Comparison of ENCODE assay signal across 8 cellular contexts in genomic region chr5:140966293-140967225, GRCh38. TPM values are rescaled to one million over a fixed set of nuclear protein-coding genes. Genes with fewer than 3 reads are reported as not detected.
DNase-seq lines count a peak whose midpoint lies in the region; ATAC-seq and TF ChIP-seq lines count a peak whose summit lies in the region.

Gene PCDHAC2 (plus strand): TSS chr5:140966476. CDS start chr5:140966767, 291 bp downstream.

- H3K27me3 Mint-ChIP-seq in nephron (ENCODE audit: low read depth): peaks cover 25% of the 10 kb centered on the region
- H3K27me3 Mint-ChIP-seq in CD4-positive, alpha-beta memory T cell: peaks cover 19 to 25% of the 10 kb centered on the region in 2 donors

- H3K9me3 ChIP-seq in CD4-positive, alpha-beta memory T cell (ENCODE audit: control insufficient read depth in 1 of 2, low read length in 2 of 2): no peaks in the 10 kb centered on the region

- peak within 1 kb of the TSS; percentile 25 for H3K4me3 ChIP-seq in fibroblast of the aortic adventitia (ENCODE audit: low read depth, low read length)
- H3K4me3 ChIP-seq in CD4-positive, alpha-beta memory T cell (ENCODE audit: low read length in 2 of 2): no peak within 1 kb of the TSS

- CTCF ChIA-PET in CD4-positive, alpha-beta memory T cell (lab: Charles Lee; ENCODE audit: partially characterized antibody): no interaction called here

- peak within 1 kb of the TSS; percentile 87 to 93 (median 88) for H3K4me3 Mint-ChIP-seq in nephron
- H3K4me3 Mint-ChIP-seq in CD4-positive, alpha-beta memory T cell: peak within 1 kb of the TSS in 1 of 8 donors; percentile 43

- peak within 1 kb of the TSS; percentile 4 to 41 (median 7) for H3K27ac Mint-ChIP-seq in nephron
- no peak within 1 kb of the TSS for H3K27ac Mint-ChIP-seq in CD4-positive, alpha-beta memory T cell

- POLR2A ChIA-PET in CD4-positive, alpha-beta memory T cell (lab: Charles Lee; ENCODE audit: partially characterized antibody): no interaction called here

- no peak for TF ChIP-seq CTCF in fibroblast of the aortic adventitia (IDR thresholded peaks at IDR 0.05; ENCODE audit: insufficient read depth, low read length)
- TF ChIP-seq CTCF in nephron (IDR thresholded peaks at IDR 0.05; ENCODE audit: unreplicated experiment in 3 of 3): no peak

- no peaks in the 10 kb centered on the region for H3K4me1 ChIP-seq in CD4-positive, alpha-beta memory T cell (ENCODE audit: insufficient read depth, low read length)

- no peaks in the 10 kb centered on the region for H3K36me3 Mint-ChIP-seq in nephron (ENCODE audit: low read depth)
- no peaks in the 10 kb centered on the region for H3K36me3 Mint-ChIP-seq in CD4-positive, alpha-beta memory T cell

- no peaks in the 10 kb centered on the region for H3K9me3 Mint-ChIP-seq in nephron
- peaks cover 0 to 3% (median 0%) of the 10 kb centered on the region in 8 donors for H3K9me3 Mint-ChIP-seq in CD4-positive, alpha-beta memory T cell

- H3K27ac ChIP-seq in CD4-positive, alpha-beta memory T cell (ENCODE audit: low read depth, low read length): no peak within 1 kb of the TSS

- DNase-seq in HK-2 (ENCODE audit: unreplicated experiment): peak; percentile 17
- peak; percentile 48 for DNase-seq in RKO (ENCODE audit: low spot score)
- no peak for DNase-seq in fibroblast of the aortic adventitia (ENCODE audit: low read depth)
- DNase-seq in activated CD4-positive, alpha-beta T cell treated with anti-CD3 and anti-CD28 coated beads for 1 hour: no peak
- no peak for DNase-seq in CD4-positive, alpha-beta memory T cell
- DNase-seq in cortex of kidney (lab: John Stamatoyannopoulos, UW): no peak

- no peak for ATAC-seq in HG03039 (IDR thresholded peaks at IDR 0.05; ENCODE audit: unreplicated experiment)

- peaks cover 20% of the 10 kb centered on the region for H3K4me1 Mint-ChIP-seq in nephron
- peaks cover 0 to 6% (median under 1%) of the 10 kb centered on the region in 4 donors for H3K4me1 Mint-ChIP-seq in CD4-positive, alpha-beta memory T cell

- H3K27me3 ChIP-seq in CD4-positive, alpha-beta memory T cell (ENCODE audit: insufficient read depth, low read length): no peaks in the 10 kb centered on the region

- no peaks in the 10 kb centered on the region for H3K36me3 ChIP-seq in CD4-positive, alpha-beta memory T cell (ENCODE audit: insufficient read depth, low read length)

- intact Hi-C loops in CD4-positive, alpha-beta memory T cell (cut with micrococcal nuclease): no loop called here

RNA-seq across cellular contexts. Expression of gene PCDHAC2, which starts in this region (rescaled TPM):
- 0.57 TPM in 1 of 2 replicates, not detected in the other for total RNA-seq in fibroblast of the aortic adventitia (ENCODE audit: low replicate concordance)
- not detected for total RNA-seq in CD4-positive, alpha-beta memory T cell
- not detected for polyA plus RNA-seq in CD4-positive, alpha-beta memory T cell

Comparison
In these comparisons a context has a peak if more than half of its experiments do, and no peak if none do; other contexts are left out.
1. DNase-seq: peak in HK-2 (single experiment) and RKO (single experiment); none in fibroblast of the aortic adventitia (single experiment), activated CD4-positive, alpha-beta T cell treated with anti-CD3 and anti-CD28 coated beads for 1 hour (single experiment), CD4-positive, alpha-beta memory T cell (0 of 5) and cortex of kidney (single experiment).
2. H3K27ac Mint-ChIP-seq: peak in nephron (3 of 3); none in CD4-positive, alpha-beta memory T cell (0 of 7).